ENCODE assay signal across 1 cellular context in the genomic region with DNA sequence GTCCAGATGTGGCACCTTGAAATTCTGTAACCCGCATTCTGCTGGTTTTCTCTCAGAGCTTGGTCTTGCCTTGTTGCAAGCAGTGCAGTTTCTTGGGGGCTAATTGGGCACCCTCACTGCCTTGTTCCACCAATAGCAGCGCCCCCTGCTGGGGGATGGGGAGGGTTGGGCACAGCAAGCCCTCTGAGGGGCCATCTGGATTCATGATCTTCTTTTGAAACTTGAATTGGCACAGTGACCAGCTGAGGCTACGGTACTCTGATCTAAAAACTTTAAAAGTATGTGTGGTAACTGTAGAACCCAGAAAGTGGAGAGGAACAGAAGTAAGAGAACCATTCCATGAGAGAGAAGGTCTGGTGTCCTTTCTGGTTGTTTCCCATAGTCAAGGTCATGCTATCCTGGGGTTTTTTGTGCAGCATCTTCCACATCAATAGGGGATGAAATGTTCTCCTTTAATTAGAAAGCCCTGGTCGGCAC.
TF ChIP-seq lines count a peak whose summit lies in the region.

No MANE protein-coding gene starts in this region.

TF ChIP-seq in K562, 482 proteins besides CTCF, POLR2A, EP300 and RAD21 (continued from another document):
- TF ChIP-seq, protein P1, sequence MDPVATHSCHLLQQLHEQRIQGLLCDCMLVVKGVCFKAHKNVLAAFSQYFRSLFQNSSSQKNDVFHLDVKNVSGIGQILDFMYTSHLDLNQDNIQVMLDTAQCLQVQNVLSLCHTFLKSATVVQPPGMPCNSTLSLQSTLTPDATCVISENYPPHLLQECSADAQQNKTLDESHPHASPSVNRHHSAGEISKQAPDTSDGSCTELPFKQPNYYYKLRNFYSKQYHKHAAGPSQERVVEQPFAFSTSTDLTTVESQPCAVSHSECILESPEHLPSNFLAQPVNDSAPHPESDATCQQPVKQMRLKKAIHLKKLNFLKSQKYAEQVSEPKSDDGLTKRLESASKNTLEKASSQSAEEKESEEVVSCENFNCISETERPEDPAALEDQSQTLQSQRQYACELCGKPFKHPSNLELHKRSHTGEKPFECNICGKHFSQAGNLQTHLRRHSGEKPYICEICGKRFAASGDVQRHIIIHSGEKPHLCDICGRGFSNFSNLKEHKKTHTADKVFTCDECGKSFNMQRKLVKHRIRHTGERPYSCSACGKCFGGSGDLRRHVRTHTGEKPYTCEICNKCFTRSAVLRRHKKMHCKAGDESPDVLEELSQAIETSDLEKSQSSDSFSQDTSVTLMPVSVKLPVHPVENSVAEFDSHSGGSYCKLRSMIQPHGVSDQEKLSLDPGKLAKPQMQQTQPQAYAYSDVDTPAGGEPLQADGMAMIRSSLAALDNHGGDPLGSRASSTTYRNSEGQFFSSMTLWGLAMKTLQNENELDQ (CRISPR knock-in tag; IDR thresholded peaks at IDR 0.05; ENCODE audit: borderline replicate concordance), result no peak
- TF ChIP-seq HNRNPLL (IDR thresholded peaks at IDR 0.05; ENCODE audit: low read depth, low read length, poor library complexity, severe bottlenecking) (no peak), RBFOX2 (IDR thresholded peaks at IDR 0.05; ENCODE audit: low read depth, low read length) (no peak), ZNF24 (IDR thresholded peaks at IDR 0.05) (no peak), XRCC4 (IDR thresholded peaks at IDR 0.05; ENCODE audit: extremely low read depth, insufficient read depth, insufficient read length) (no peak), BRD9 (IDR thresholded peaks at IDR 0.05; ENCODE audit: low read depth, partially characterized antibody) (no peak), JUNB (CRISPR knock-in tag; conservative IDR thresholded peaks at IDR 0.05) (no peak; the same call in 1 of the 2 replicates), CAMTA2 (CRISPR knock-in tag; conservative IDR thresholded peaks at IDR 0.05) (no peak), TRIM28 (IDR thresholded peaks at IDR 0.05) (0 out of 2 replicates have a peak, but pooled peaks have one; percentile 44), NR2C1 (IDR thresholded peaks at IDR 0.05) (no peak), NR2C1 (tag; IDR thresholded peaks at IDR 0.05) (no peak), ZNF133 (CRISPR knock-in tag; IDR thresholded peaks at IDR 0.05) (0 out of 2 replicates have a peak, but pooled peaks have one; percentile 34)
- TF ChIP-seq, protein P2, sequence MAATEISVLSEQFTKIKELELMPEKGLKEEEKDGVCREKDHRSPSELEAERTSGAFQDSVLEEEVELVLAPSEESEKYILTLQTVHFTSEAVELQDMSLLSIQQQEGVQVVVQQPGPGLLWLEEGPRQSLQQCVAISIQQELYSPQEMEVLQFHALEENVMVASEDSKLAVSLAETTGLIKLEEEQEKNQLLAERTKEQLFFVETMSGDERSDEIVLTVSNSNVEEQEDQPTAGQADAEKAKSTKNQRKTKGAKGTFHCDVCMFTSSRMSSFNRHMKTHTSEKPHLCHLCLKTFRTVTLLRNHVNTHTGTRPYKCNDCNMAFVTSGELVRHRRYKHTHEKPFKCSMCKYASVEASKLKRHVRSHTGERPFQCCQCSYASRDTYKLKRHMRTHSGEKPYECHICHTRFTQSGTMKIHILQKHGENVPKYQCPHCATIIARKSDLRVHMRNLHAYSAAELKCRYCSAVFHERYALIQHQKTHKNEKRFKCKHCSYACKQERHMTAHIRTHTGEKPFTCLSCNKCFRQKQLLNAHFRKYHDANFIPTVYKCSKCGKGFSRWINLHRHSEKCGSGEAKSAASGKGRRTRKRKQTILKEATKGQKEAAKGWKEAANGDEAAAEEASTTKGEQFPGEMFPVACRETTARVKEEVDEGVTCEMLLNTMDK (IDR thresholded peaks at IDR 0.05; ENCODE audit: borderline replicate concordance, insufficient read depth, low read depth, low read length, poor library complexity, severe bottlenecking), result peak; percentile 99
- TF ChIP-seq, protein P3, sequence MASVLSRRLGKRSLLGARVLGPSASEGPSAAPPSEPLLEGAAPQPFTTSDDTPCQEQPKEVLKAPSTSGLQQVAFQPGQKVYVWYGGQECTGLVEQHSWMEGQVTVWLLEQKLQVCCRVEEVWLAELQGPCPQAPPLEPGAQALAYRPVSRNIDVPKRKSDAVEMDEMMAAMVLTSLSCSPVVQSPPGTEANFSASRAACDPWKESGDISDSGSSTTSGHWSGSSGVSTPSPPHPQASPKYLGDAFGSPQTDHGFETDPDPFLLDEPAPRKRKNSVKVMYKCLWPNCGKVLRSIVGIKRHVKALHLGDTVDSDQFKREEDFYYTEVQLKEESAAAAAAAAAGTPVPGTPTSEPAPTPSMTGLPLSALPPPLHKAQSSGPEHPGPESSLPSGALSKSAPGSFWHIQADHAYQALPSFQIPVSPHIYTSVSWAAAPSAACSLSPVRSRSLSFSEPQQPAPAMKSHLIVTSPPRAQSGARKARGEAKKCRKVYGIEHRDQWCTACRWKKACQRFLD (CRISPR knock-in tag; IDR thresholded peaks at IDR 0.05), result no peak
- TF ChIP-seq, protein P4, sequence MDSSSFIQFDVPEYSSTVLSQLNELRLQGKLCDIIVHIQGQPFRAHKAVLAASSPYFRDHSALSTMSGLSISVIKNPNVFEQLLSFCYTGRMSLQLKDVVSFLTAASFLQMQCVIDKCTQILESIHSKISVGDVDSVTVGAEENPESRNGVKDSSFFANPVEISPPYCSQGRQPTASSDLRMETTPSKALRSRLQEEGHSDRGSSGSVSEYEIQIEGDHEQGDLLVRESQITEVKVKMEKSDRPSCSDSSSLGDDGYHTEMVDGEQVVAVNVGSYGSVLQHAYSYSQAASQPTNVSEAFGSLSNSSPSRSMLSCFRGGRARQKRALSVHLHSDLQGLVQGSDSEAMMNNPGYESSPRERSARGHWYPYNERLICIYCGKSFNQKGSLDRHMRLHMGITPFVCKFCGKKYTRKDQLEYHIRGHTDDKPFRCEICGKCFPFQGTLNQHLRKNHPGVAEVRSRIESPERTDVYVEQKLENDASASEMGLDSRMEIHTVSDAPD (CRISPR knock-in tag; IDR thresholded peaks at IDR 0.05), result no peak
- TF ChIP-seq, protein P5, sequence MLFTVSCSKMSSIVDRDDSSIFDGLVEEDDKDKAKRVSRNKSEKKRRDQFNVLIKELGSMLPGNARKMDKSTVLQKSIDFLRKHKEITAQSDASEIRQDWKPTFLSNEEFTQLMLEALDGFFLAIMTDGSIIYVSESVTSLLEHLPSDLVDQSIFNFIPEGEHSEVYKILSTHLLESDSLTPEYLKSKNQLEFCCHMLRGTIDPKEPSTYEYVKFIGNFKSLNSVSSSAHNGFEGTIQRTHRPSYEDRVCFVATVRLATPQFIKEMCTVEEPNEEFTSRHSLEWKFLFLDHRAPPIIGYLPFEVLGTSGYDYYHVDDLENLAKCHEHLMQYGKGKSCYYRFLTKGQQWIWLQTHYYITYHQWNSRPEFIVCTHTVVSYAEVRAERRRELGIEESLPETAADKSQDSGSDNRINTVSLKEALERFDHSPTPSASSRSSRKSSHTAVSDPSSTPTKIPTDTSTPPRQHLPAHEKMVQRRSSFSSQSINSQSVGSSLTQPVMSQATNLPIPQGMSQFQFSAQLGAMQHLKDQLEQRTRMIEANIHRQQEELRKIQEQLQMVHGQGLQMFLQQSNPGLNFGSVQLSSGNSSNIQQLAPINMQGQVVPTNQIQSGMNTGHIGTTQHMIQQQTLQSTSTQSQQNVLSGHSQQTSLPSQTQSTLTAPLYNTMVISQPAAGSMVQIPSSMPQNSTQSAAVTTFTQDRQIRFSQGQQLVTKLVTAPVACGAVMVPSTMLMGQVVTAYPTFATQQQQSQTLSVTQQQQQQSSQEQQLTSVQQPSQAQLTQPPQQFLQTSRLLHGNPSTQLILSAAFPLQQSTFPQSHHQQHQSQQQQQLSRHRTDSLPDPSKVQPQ (CRISPR knock-in tag; IDR thresholded peaks at IDR 0.05; ENCODE audit: borderline replicate concordance), result 0 out of 2 replicates have a peak, but pooled peaks have one; percentile 22
- TF ChIP-seq, protein P6, sequence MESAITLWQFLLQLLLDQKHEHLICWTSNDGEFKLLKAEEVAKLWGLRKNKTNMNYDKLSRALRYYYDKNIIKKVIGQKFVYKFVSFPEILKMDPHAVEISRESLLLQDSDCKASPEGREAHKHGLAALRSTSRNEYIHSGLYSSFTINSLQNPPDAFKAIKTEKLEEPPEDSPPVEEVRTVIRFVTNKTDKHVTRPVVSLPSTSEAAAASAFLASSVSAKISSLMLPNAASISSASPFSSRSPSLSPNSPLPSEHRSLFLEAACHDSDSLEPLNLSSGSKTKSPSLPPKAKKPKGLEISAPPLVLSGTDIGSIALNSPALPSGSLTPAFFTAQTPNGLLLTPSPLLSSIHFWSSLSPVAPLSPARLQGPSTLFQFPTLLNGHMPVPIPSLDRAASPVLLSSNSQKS (CRISPR knock-in tag; IDR thresholded peaks at IDR 0.05), result 0 out of 2 replicates have a peak, but pooled peaks have one; percentile 62
- TF ChIP-seq, protein P7, sequence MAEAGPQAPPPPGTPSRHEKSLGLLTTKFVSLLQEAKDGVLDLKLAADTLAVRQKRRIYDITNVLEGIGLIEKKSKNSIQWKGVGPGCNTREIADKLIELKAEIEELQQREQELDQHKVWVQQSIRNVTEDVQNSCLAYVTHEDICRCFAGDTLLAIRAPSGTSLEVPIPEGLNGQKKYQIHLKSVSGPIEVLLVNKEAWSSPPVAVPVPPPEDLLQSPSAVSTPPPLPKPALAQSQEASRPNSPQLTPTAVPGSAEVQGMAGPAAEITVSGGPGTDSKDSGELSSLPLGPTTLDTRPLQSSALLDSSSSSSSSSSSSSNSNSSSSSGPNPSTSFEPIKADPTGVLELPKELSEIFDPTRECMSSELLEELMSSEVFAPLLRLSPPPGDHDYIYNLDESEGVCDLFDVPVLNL (CRISPR knock-in tag; IDR thresholded peaks at IDR 0.05; ENCODE audit: low read depth), result no peak
